In genomic region chr17:38721802-38722201, GRCh38 we compare ENCODE assay signal across 27 cellular contexts. TPM values are rescaled to one million over a fixed set of nuclear protein-coding genes. Genes with fewer than 3 reads are reported as not detected.
"Had no signal": no experiment of that assay in that cellular context is flagged by ENCODE, and none has a peak within 500 bp of the region (broad histone marks: within the 10 kb centered on the region; RNA-seq: fewer than 3 reads in every experiment).

No MANE protein-coding gene starts in this region.

- H3K27me3 Mint-ChIP-seq: dendritic cell treated with granulocyte-macrophage colony-stimulating factor and Interleukin-4, amounts not matched to agents 40 ng/mL and 50 ng/mL, for 4 days; memory B cell; natural killer cell treated with Interleukin-12 subunit alpha and Interleukin-12 subunit beta and Interleukin-15 and Interleukin-18, amount 100 ng/mL, for 72 hours; progenitor cell of endocrine pancreas; type B pancreatic cell had no signal

- H3K27ac ChIP-seq: colonic mucosa, epithelial cell of prostate, gastrocnemius medialis, parathyroid adenoma, stomach, thyroid gland had no signal

- ATAC-seq: esophagus mucosa; gastrocnemius medialis; left lobe of liver; natural killer cell treated with Interleukin-12 subunit alpha and Interleukin-12 subunit beta and Interleukin-15 and Interleukin-18, amount 100 ng/mL, for 72 hours; sciatic nerve; stimulated activated effector memory CD8-positive, alpha-beta T cell treated with anti-CD3 and anti-CD28 coated beads, Interleukin-12 subunit alpha, Interleukin-12 subunit beta, amount 100 ng/mL, for 72 hours had no signal

- H3K9ac ChIP-seq: parathyroid adenoma had no signal

- FAIRE-seq: kidney had no signal

- H3K4me3 ChIP-seq: colonic mucosa, gastrocnemius medialis, lung, smooth muscle cell, stomach, thyroid gland had no signal

- H3K9me3 Mint-ChIP-seq: dendritic cell treated with granulocyte-macrophage colony-stimulating factor and Interleukin-4, amounts not matched to agents 40 ng/mL and 50 ng/mL, for 4 days; endodermal cell; memory B cell; natural killer cell treated with Interleukin-12 subunit alpha and Interleukin-12 subunit beta and Interleukin-15 and Interleukin-18, amount 100 ng/mL, for 72 hours; neural crest cell; stimulated activated effector memory CD8-positive, alpha-beta T cell treated with anti-CD3 and anti-CD28 coated beads, Interleukin-12 subunit alpha, Interleukin-12 subunit beta, amount 100 ng/mL, for 72 hours; type B pancreatic cell had no signal

- H3K9me3 ChIP-seq: colonic mucosa, gastrocnemius medialis, stomach, thyroid gland had no signal

- H3K36me3 ChIP-seq: colonic mucosa had no signal

- DNase-seq: colonic mucosa; effector CD8-positive, alpha-beta T cell; endodermal cell; foreskin fibroblast; gastrocnemius medialis; head of caudate nucleus; kidney; stimulated activated CD4-positive, alpha-beta T cell treated with anti-CD3 and anti-CD28 coated beads, Interleukin-12 subunit alpha, Interleukin-12 subunit beta, amount 100 ng/mL, for 4 hours; stimulated activated CD4-positive, alpha-beta T cell treated with anti-CD3 and anti-CD28 coated beads, Interleukin-1b, Interleukin-23, amount 100 ng/mL, for 48 hours; stimulated activated CD4-positive, alpha-beta T cell treated with anti-CD3 and anti-CD28 coated beads, Interleukin-4, amount 100 ng/mL, for 24 hours; stomach; thyroid gland had no signal

- H2AFZ ChIP-seq: parathyroid adenoma had no signal

- H3K4me3 Mint-ChIP-seq: dendritic cell treated with granulocyte-macrophage colony-stimulating factor and Interleukin-4, amounts not matched to agents 40 ng/mL and 50 ng/mL, for 4 days; endodermal cell; memory B cell; natural killer cell treated with Interleukin-12 subunit alpha and Interleukin-12 subunit beta and Interleukin-15 and Interleukin-18, amount 100 ng/mL, for 72 hours; stimulated activated effector memory CD8-positive, alpha-beta T cell treated with anti-CD3 and anti-CD28 coated beads, Interleukin-12 subunit alpha, Interleukin-12 subunit beta, amount 100 ng/mL, for 72 hours; type B pancreatic cell had no signal

- H3K27ac Mint-ChIP-seq: endodermal cell, memory B cell, progenitor cell of endocrine pancreas had no signal

- H3K27me3 ChIP-seq: colonic mucosa, gastrocnemius medialis, stomach, thyroid gland had no signal

- H3K4me1 ChIP-seq: gastrocnemius medialis, thyroid gland had no signal

- H3K79me2 ChIP-seq: parathyroid adenoma had no signal

- H3K4me2 ChIP-seq: smooth muscle cell had no signal

RNA-seq across cellular contexts. Expression of gene PCGF2, which starts 26.3 kb away (rescaled TPM):
- total RNA-seq: mononuclear cell; natural killer cell treated with Interleukin-12 subunit alpha and Interleukin-12 subunit beta and Interleukin-15 and Interleukin-18, amount 100 ng/mL, for 72 hours had no signal
